26 cellular contexts compared by ENCODE assay signal in the genomic region with DNA sequence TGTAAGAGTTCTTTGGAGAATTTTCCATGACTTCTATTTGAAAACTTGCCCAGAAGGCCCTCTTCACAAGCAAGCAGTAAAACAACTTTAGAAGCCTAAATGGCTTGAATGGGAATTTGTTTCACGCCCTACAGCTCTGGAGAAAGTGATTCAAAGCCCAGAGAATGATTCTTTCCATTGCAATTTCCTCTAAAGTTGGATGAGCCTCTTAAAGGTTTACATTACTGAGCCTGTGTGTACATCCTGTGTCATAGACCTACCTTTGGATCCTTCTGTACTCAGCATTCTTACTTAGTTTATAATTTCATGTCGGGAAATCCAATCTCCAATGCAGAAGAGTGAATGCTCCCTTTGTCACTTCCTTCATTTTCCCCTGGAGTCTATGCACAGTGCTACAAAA. TPM values are rescaled to one million over a fixed set of nuclear protein-coding genes. Genes with fewer than 3 reads are reported as not detected.
"Had no signal": no experiment of that assay in that cellular context is flagged by ENCODE, and none has a peak within 500 bp of the region (broad histone marks: within the 10 kb centered on the region; RNA-seq: fewer than 3 reads in every experiment).

No MANE protein-coding gene starts in this region.

- H3K36me3 ChIP-seq: gastrocnemius medialis, tibial artery had no signal

- H3K4me3 ChIP-seq: body of pancreas, gastrocnemius medialis, mucosa of descending colon, tibial artery had no signal

- ATAC-seq: activated CD4-positive, alpha-beta T cell treated with anti-CD3 and anti-CD28 coated beads for 36 hours; body of pancreas; esophagus mucosa; gastrocnemius medialis; left ventricle myocardium superior; mucosa of descending colon; right cardiac atrium had no signal

- H3K9me3 ChIP-seq: body of pancreas, gastrocnemius medialis, mucosa of descending colon, tibial artery had no signal

- H3K4me1 ChIP-seq: body of pancreas, gastrocnemius medialis, parathyroid adenoma, tibial artery had no signal

- H3K27ac ChIP-seq: body of pancreas, gastrocnemius medialis, parathyroid adenoma, tibial artery had no signal

- H3K27me3 ChIP-seq: body of pancreas, gastrocnemius medialis, tibial artery had no signal

- H3K79me2 ChIP-seq: parathyroid adenoma had no signal

- H3K9ac ChIP-seq: parathyroid adenoma had no signal

- DNase-seq: activated B cell treated with CpG ODN at 0.5 μM for 24 hours; activated CD4-positive, alpha-beta T cell treated with anti-CD3 and anti-CD28 coated beads for 36 hours; activated CD4-positive, alpha-beta T cell treated with anti-CD3 and anti-CD28 coated beads, Interleukin-2, amount 50 U/mL, for 4 hours; activated effector memory CD4-positive, alpha-beta T cell treated with anti-CD3 and anti-CD28 coated beads, Interleukin-2, amount 50 U/mL, for 16 hours; activated naive CD4-positive, alpha-beta T cell treated with anti-CD3 and anti-CD28 coated beads, Interleukin-2, amount 10 ng/mL, durations not matched to agents 7 days and 5 days; body of pancreas; effector CD8-positive, alpha-beta T cell; gastrocnemius medialis; head of caudate nucleus; hypothalamus; left ventricle myocardium superior; mucosa of descending colon; nucleus accumbens; right cardiac atrium; stimulated activated CD4-positive, alpha-beta T cell treated with anti-CD3 and anti-CD28 coated beads, Interleukin-1b, Interleukin-23, amount 100 ng/mL, for 48 hours; T-helper 9 cell; tibial artery had no signal

- H2AFZ ChIP-seq: parathyroid adenoma had no signal

RNA-seq across cellular contexts. Expression of a gene that starts 6.8 kb away (rescaled TPM):
- total RNA-seq: activated B cell treated with CpG ODN at 0.5 μM for 24 hours; activated CD4-positive, alpha-beta T cell treated with anti-CD3 and anti-CD28 coated beads for 36 hours; body of pancreas; cardiac septum; chondrocyte; esophagus mucosa; gastrocnemius medialis; left ventricle myocardium superior; mucosa of descending colon; pulmonary artery endothelial cell; right cardiac atrium; skeletal muscle tissue; T-helper 1 cell treated with Interleukin-12 subunit alpha and Interleukin-12 subunit beta and Interleukin-4 antibody, amounts not matched to agents 30 ng/mL and 1 ng/mL, for 36 hours; ureter had no signal
- polyA plus RNA-seq: neural cell, right cardiac atrium had no signal

RNA-seq across cellular contexts. Expression of a gene that starts 19.1 kb away (rescaled TPM):
- total RNA-seq: activated B cell treated with CpG ODN at 0.5 μM for 24 hours; activated CD4-positive, alpha-beta T cell treated with anti-CD3 and anti-CD28 coated beads for 36 hours; body of pancreas; cardiac septum; chondrocyte; esophagus mucosa; gastrocnemius medialis; left ventricle myocardium superior; mucosa of descending colon; pulmonary artery endothelial cell; right cardiac atrium; skeletal muscle tissue; T-helper 1 cell treated with Interleukin-12 subunit alpha and Interleukin-12 subunit beta and Interleukin-4 antibody, amounts not matched to agents 30 ng/mL and 1 ng/mL, for 36 hours; ureter had no signal
- polyA plus RNA-seq: neural cell, right cardiac atrium had no signal

RNA-seq across cellular contexts. Expression of a gene that starts 21.3 kb away (rescaled TPM):
- total RNA-seq: activated B cell treated with CpG ODN at 0.5 μM for 24 hours; activated CD4-positive, alpha-beta T cell treated with anti-CD3 and anti-CD28 coated beads for 36 hours; body of pancreas; cardiac septum; chondrocyte; esophagus mucosa; gastrocnemius medialis; left ventricle myocardium superior; mucosa of descending colon; pulmonary artery endothelial cell; right cardiac atrium; skeletal muscle tissue; T-helper 1 cell treated with Interleukin-12 subunit alpha and Interleukin-12 subunit beta and Interleukin-4 antibody, amounts not matched to agents 30 ng/mL and 1 ng/mL, for 36 hours; ureter had no signal
- polyA plus RNA-seq: neural cell, right cardiac atrium had no signal

RNA-seq across cellular contexts. Expression of a gene that starts 39.9 kb away (rescaled TPM):
- total RNA-seq: activated B cell treated with CpG ODN at 0.5 μM for 24 hours; activated CD4-positive, alpha-beta T cell treated with anti-CD3 and anti-CD28 coated beads for 36 hours; body of pancreas; cardiac septum; chondrocyte; esophagus mucosa; gastrocnemius medialis; left ventricle myocardium superior; mucosa of descending colon; pulmonary artery endothelial cell; skeletal muscle tissue; T-helper 1 cell treated with Interleukin-12 subunit alpha and Interleukin-12 subunit beta and Interleukin-4 antibody, amounts not matched to agents 30 ng/mL and 1 ng/mL, for 36 hours; ureter had no signal
- polyA plus RNA-seq: neural cell, right cardiac atrium had no signal
